Comparison of ENCODE assay signal across 31 cellular contexts in genomic region chr2:216863946-216864345, GRCh38. TPM values are rescaled to one million over a fixed set of nuclear protein-coding genes. Genes with fewer than 3 reads are reported as not detected.
"Had no signal": no experiment of that assay in that cellular context is flagged by ENCODE, and none has a peak within 500 bp of the region (broad histone marks: within the 10 kb centered on the region; RNA-seq: fewer than 3 reads in every experiment).

No MANE protein-coding gene starts in this region.

- H3K4me2 ChIP-seq: smooth muscle cell had no signal

- H3K36me3 ChIP-seq: colonic mucosa, left ventricle myocardium inferior, sigmoid colon, upper lobe of left lung had no signal

- H3K27ac ChIP-seq: colonic mucosa, dorsolateral prefrontal cortex, left ventricle myocardium inferior, parathyroid adenoma, sigmoid colon, testis, upper lobe of left lung had no signal

- H2AFZ ChIP-seq: parathyroid adenoma had no signal

- H3K79me2 ChIP-seq: parathyroid adenoma had no signal

- H3K9ac ChIP-seq: parathyroid adenoma had no signal

- H3K4me1 Mint-ChIP-seq: activated B cell treated with CpG ODN at 0.5 μM for 24 hours; stimulated activated naive B cell treated with anti-CD40 and anti-IgM and Interleukin-4, amounts not matched to agents 10 μg/mL and 1 μg/mL and 100 μg/mL, for 72 hours had no signal

- H3K9me3 Mint-ChIP-seq: activated B cell treated with CpG ODN at 0.5 μM for 24 hours; activated naive CD8-positive, alpha-beta T cell treated with anti-CD3 and anti-CD28 coated beads for 36 hours; activated T-cell treated with anti-CD3 and anti-CD28 coated beads, Interleukin-2, amount 50 U/mL, for 4 hours; central memory CD8-positive, alpha-beta T cell; natural killer cell treated with Interleukin-12 subunit alpha and Interleukin-12 subunit beta and Interleukin-15 and Interleukin-18, amount 100 ng/mL, for 72 hours; stimulated activated naive B cell treated with anti-CD40 and anti-IgM and Interleukin-4, amounts not matched to agents 10 μg/mL and 1 μg/mL and 100 μg/mL, for 72 hours had no signal

- H3K9me3 ChIP-seq: colonic mucosa, left ventricle myocardium inferior, sigmoid colon, testis, upper lobe of left lung had no signal

- H3K4me1 ChIP-seq: colonic mucosa, left ventricle myocardium inferior, parathyroid adenoma, sigmoid colon, testis, upper lobe of left lung had no signal

- H3K27ac Mint-ChIP-seq: activated B cell treated with CpG ODN at 0.5 μM for 24 hours; activated CD4-positive, alpha-beta T cell treated with anti-CD3 and anti-CD28 coated beads for 36 hours; activated naive CD8-positive, alpha-beta T cell treated with anti-CD3 and anti-CD28 coated beads for 36 hours; endodermal cell; stimulated activated naive B cell treated with anti-CD40 and anti-IgM and Interleukin-4, amounts not matched to agents 10 μg/mL and 1 μg/mL and 100 μg/mL, for 72 hours had no signal

- H3K27me3 Mint-ChIP-seq: activated B cell treated with CpG ODN at 0.5 μM for 24 hours; activated naive CD8-positive, alpha-beta T cell treated with anti-CD3 and anti-CD28 coated beads for 36 hours; natural killer cell treated with Interleukin-12 subunit alpha and Interleukin-12 subunit beta and Interleukin-15 and Interleukin-18, amount 100 ng/mL, for 72 hours had no signal

- DNase-seq: activated B cell treated with CpG ODN at 0.5 μM for 24 hours; activated CD4-positive, alpha-beta T cell treated with anti-CD3 and anti-CD28 coated beads for 36 hours; activated CD4-positive, alpha-beta T cell treated with anti-CD3 and anti-CD28 coated beads, Interleukin-2, amount 50 U/mL, for 4 hours; activated CD8-positive, alpha-beta memory T cell treated with anti-CD3 and anti-CD28 coated beads for 24 hours; activated CD8-positive, alpha-beta memory T cell treated with anti-CD3 and anti-CD28 coated beads, Interleukin-2, amount 50 U/mL, for 48 hours; activated naive CD4-positive, alpha-beta T cell treated with Interleukin-2 at 50 U/mL for 16 hours; activated naive CD8-positive, alpha-beta T cell treated with anti-CD3 and anti-CD28 coated beads for 36 hours; activated T-cell treated with anti-CD3 and anti-CD28 coated beads, Interleukin-2, amount 50 U/mL, for 4 hours; colonic mucosa; dorsolateral prefrontal cortex; endodermal cell; foreskin melanocyte; hippocampal formation; kidney glomerular epithelial cell; left ventricle myocardium inferior; midbrain; nucleus accumbens; sigmoid colon; stimulated activated CD4-positive, alpha-beta T cell treated with anti-CD3 and anti-CD28 coated beads, Interleukin-15, amount 100 ng/mL, for 24 hours; stimulated activated CD8-positive, alpha-beta memory T cell treated with anti-CD3 and anti-CD28 coated beads, Interleukin-4, amount 100 ng/mL, for 48 hours; stimulated activated naive B cell treated with anti-CD40 and anti-IgM and Interleukin-4, amounts not matched to agents 10 μg/mL and 1 μg/mL and 100 μg/mL, for 72 hours; testis; upper lobe of left lung had no signal

- H3K27me3 ChIP-seq: colonic mucosa, dorsolateral prefrontal cortex, sigmoid colon, testis, upper lobe of left lung had no signal

- H3K4me3 ChIP-seq: colonic mucosa, dorsolateral prefrontal cortex, left ventricle myocardium inferior, sigmoid colon, smooth muscle cell, testis, upper lobe of left lung had no signal

- ATAC-seq: activated CD4-positive, alpha-beta T cell treated with anti-CD3 and anti-CD28 coated beads for 36 hours; activated T-cell treated with anti-CD3 and anti-CD28 coated beads, Interleukin-2, amount 50 U/mL, for 4 hours; natural killer cell treated with Interleukin-12 subunit alpha and Interleukin-12 subunit beta and Interleukin-15 and Interleukin-18, amount 100 ng/mL, for 72 hours; stimulated activated naive B cell treated with anti-CD40 and anti-IgM and Interleukin-4, amounts not matched to agents 10 μg/mL and 1 μg/mL and 100 μg/mL, for 72 hours had no signal

- H3K36me3 Mint-ChIP-seq: activated naive CD8-positive, alpha-beta T cell treated with anti-CD3 and anti-CD28 coated beads for 36 hours; natural killer cell treated with Interleukin-12 subunit alpha and Interleukin-12 subunit beta and Interleukin-15 and Interleukin-18, amount 100 ng/mL, for 72 hours; stimulated activated naive B cell treated with anti-CD40 and anti-IgM and Interleukin-4, amounts not matched to agents 10 μg/mL and 1 μg/mL and 100 μg/mL, for 72 hours had no signal

- H3K4me3 Mint-ChIP-seq: activated B cell treated with CpG ODN at 0.5 μM for 24 hours; activated CD4-positive, alpha-beta T cell treated with anti-CD3 and anti-CD28 coated beads for 36 hours; activated naive CD8-positive, alpha-beta T cell treated with anti-CD3 and anti-CD28 coated beads for 36 hours; activated T-cell treated with anti-CD3 and anti-CD28 coated beads, Interleukin-2, amount 50 U/mL, for 4 hours; central memory CD8-positive, alpha-beta T cell; endodermal cell; natural killer cell treated with Interleukin-12 subunit alpha and Interleukin-12 subunit beta and Interleukin-15 and Interleukin-18, amount 100 ng/mL, for 72 hours; stimulated activated naive B cell treated with anti-CD40 and anti-IgM and Interleukin-4, amounts not matched to agents 10 μg/mL and 1 μg/mL and 100 μg/mL, for 72 hours; T-helper 1 cell treated with Interleukin-12 subunit alpha and Interleukin-12 subunit beta and Interleukin-4 antibody, amounts not matched to agents 30 μg/mL and 1 μg/mL, for 36 hours had no signal

RNA-seq across cellular contexts. Expression of gene TNP1, which starts 4.1 kb away (rescaled TPM):
- total RNA-seq: activated B cell treated with CpG ODN at 0.5 μM for 24 hours; activated CD4-positive, alpha-beta T cell treated with anti-CD3 and anti-CD28 coated beads for 36 hours; activated naive CD8-positive, alpha-beta T cell treated with anti-CD3 and anti-CD28 coated beads for 36 hours; activated T-cell treated with anti-CD3 and anti-CD28 coated beads, Interleukin-2, amount 50 U/mL, for 4 hours; astrocyte; colonic mucosa; dorsolateral prefrontal cortex; endodermal cell; epithelial cell of proximal tubule; left ventricle myocardium inferior; lung microvascular endothelial cell; natural killer cell treated with Interleukin-12 subunit alpha and Interleukin-12 subunit beta and Interleukin-15 and Interleukin-18, amount 100 ng/mL, for 72 hours; sigmoid colon; smooth muscle cell; upper lobe of left lung had no signal
- polyA plus RNA-seq: sigmoid colon, smooth muscle cell had no signal
